ENCODE assay signal across 28 cellular contexts in the genomic region with DNA sequence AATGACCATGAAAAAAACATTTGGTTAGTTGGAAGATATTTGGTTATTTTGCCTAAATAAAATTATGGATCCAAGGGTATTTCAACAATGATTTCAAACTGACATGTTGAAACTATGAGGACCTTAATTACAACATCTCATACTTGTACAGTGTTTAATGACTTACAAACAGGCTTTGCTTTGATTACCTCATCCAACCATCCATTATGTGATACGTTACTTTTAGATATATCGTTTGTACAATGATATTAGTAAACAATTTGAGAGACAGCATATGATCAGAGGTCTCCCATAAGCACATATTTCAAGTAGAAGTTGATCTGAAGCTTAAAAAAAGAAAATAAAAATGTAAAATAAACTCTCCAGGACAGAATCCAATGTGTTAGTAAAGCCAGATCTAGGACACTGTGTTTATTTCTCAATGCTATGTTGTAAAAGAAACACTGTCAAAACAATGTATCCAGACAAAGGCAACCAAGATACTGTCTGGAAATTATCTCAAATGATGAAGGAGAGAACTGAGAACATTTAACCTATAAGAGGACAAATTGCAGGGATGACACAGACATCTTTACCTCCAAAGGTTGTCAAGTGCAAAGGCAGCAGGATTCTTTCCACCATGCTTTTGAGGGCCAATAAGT.
"Had no signal": no experiment of that assay in that cellular context is flagged by ENCODE, and none has a peak within 500 bp of the region (broad histone marks: within the 10 kb centered on the region; RNA-seq: fewer than 3 reads in every experiment).

No MANE protein-coding gene starts in this region.

- H3K27me3 ChIP-seq: body of pancreas, gastrocnemius medialis, right atrium auricular region, suprapubic skin, tibial nerve had no signal

- H3K27ac ChIP-seq: body of pancreas, cardiac muscle cell, gastrocnemius medialis, prostate gland, right atrium auricular region, suprapubic skin, tibial nerve had no signal

- H3K27ac Mint-ChIP-seq: activated CD4-positive, alpha-beta T cell treated with anti-CD3 and anti-CD28 coated beads for 36 hours; activated naive CD8-positive, alpha-beta T cell; activated T-cell treated with anti-CD3 and anti-CD28 coated beads, Interleukin-2, amount 50 U/mL, for 24 hours; activated T-helper 2 cell treated with anti-CD3 and anti-CD28 coated beads, Interferon-gamma antibody, Interleukin-2, Interleukin-4, amounts not matched to agents 10 μg/mL and 5 μg/mL and 100 μg/mL, durations not matched to agents 14 hours and 24 hours and 36 hours; natural killer cell treated with Interleukin-12 subunit alpha and Interleukin-12 subunit beta and Interleukin-15 and Interleukin-18, amount 100 ng/mL, for 72 hours; stimulated activated naive CD8-positive, alpha-beta T cell treated with anti-CD3 and anti-CD28 coated beads, Interleukin-15, amount 100 ng/mL, for 72 hours; T-helper 1 cell treated with Interleukin-12 subunit alpha and Interleukin-12 subunit beta and Interleukin-4 antibody, amounts not matched to agents 30 μg/mL and 1 μg/mL, for 36 hours; WTC11 had no signal

- H3K4me1 Mint-ChIP-seq: activated CD4-positive, alpha-beta T cell treated with anti-CD3 and anti-CD28 coated beads for 36 hours; stimulated activated naive CD8-positive, alpha-beta T cell treated with anti-CD3 and anti-CD28 coated beads, Interleukin-15, amount 100 ng/mL, for 72 hours; WTC11 had no signal

- H3K4me3 Mint-ChIP-seq: activated CD4-positive, alpha-beta T cell treated with anti-CD3 and anti-CD28 coated beads for 36 hours; activated naive CD8-positive, alpha-beta T cell; activated T-cell treated with anti-CD3 and anti-CD28 coated beads, Interleukin-2, amount 50 U/mL, for 24 hours; natural killer cell treated with Interleukin-12 subunit alpha and Interleukin-12 subunit beta and Interleukin-15 and Interleukin-18, amount 100 ng/mL, for 72 hours; stimulated activated naive CD8-positive, alpha-beta T cell treated with anti-CD3 and anti-CD28 coated beads, Interleukin-15, amount 100 ng/mL, for 72 hours; T-helper 1 cell treated with Interleukin-12 subunit alpha and Interleukin-12 subunit beta and Interleukin-4 antibody, amounts not matched to agents 30 μg/mL and 1 μg/mL, for 36 hours; WTC11 had no signal

- H3K9me3 Mint-ChIP-seq: activated T-cell treated with anti-CD3 and anti-CD28 coated beads, Interleukin-2, amount 50 U/mL, for 24 hours; activated T-helper 2 cell treated with anti-CD3 and anti-CD28 coated beads, Interferon-gamma antibody, Interleukin-2, Interleukin-4, amounts not matched to agents 10 μg/mL and 5 μg/mL and 100 μg/mL, durations not matched to agents 14 hours and 24 hours and 36 hours; T-helper 1 cell treated with Interleukin-12 subunit alpha and Interleukin-12 subunit beta and Interleukin-4 antibody, amounts not matched to agents 30 μg/mL and 1 μg/mL, for 36 hours had no signal

- ATAC-seq: activated CD4-positive, alpha-beta T cell treated with anti-CD3 and anti-CD28 coated beads for 36 hours; body of pancreas; gastrocnemius medialis; left cardiac atrium; natural killer cell treated with Interleukin-12 subunit alpha and Interleukin-12 subunit beta and Interleukin-15 and Interleukin-18, amount 100 ng/mL, for 72 hours; stimulated activated naive CD8-positive, alpha-beta T cell treated with anti-CD3 and anti-CD28 coated beads, Interleukin-15, amount 100 ng/mL, for 72 hours; WTC11 had no signal

- FAIRE-seq: urothelium cell line had no signal

- H3K4me3 ChIP-seq: body of pancreas, cardiac muscle cell, gastrocnemius medialis, prostate gland, right atrium auricular region, suprapubic skin, tibial nerve had no signal

- DNase-seq: activated CD4-positive, alpha-beta T cell treated with anti-CD3 and anti-CD28 coated beads for 36 hours; activated CD4-positive, alpha-beta T cell treated with anti-CD3 and anti-CD28 coated beads, Interleukin-2, amount 50 U/mL, for 4 hours; activated CD8-positive, alpha-beta memory T cell treated with anti-CD3 and anti-CD28 coated beads for 24 hours; activated CD8-positive, alpha-beta memory T cell treated with anti-CD3 and anti-CD28 coated beads, Interleukin-2, amount 50 U/mL, for 4 hours; activated naive CD4-positive, alpha-beta T cell; activated T-cell treated with anti-CD3 and anti-CD28 coated beads, Interleukin-2, amount 50 U/mL, for 24 hours; amygdala; body of pancreas; erythroblast; gastrocnemius medialis; head of caudate nucleus; hypothalamus; left cardiac atrium; midbrain; stimulated activated CD4-positive, alpha-beta T cell treated with anti-CD3 and anti-CD28 coated beads, Interleukin-12 subunit alpha, Interleukin-12 subunit beta, amount 100 ng/mL, for 4 hours; stimulated activated naive CD8-positive, alpha-beta T cell treated with anti-CD3 and anti-CD28 coated beads, Interleukin-15, amount 100 ng/mL, for 72 hours; T1000 had no signal

- H3K27me3 Mint-ChIP-seq: natural killer cell treated with Interleukin-12 subunit alpha and Interleukin-12 subunit beta and Interleukin-15 and Interleukin-18, amount 100 ng/mL, for 72 hours; stimulated activated naive CD8-positive, alpha-beta T cell treated with anti-CD3 and anti-CD28 coated beads, Interleukin-15, amount 100 ng/mL, for 72 hours had no signal

- H3K36me3 Mint-ChIP-seq: activated naive CD8-positive, alpha-beta T cell; natural killer cell treated with Interleukin-12 subunit alpha and Interleukin-12 subunit beta and Interleukin-15 and Interleukin-18, amount 100 ng/mL, for 72 hours; WTC11 had no signal

- H3K36me3 ChIP-seq: cardiac muscle cell, gastrocnemius medialis, prostate gland, right atrium auricular region, suprapubic skin, tibial nerve had no signal

- H3K4me1 ChIP-seq: body of pancreas, gastrocnemius medialis, prostate gland had no signal

- H3K9me3 ChIP-seq: body of pancreas, gastrocnemius medialis, prostate gland, right atrium auricular region, suprapubic skin, tibial nerve had no signal
